ENCODE assay signal across 7 cellular contexts in genomic region chr17:46963571-46963970, GRCh38. TPM values are rescaled to one million over a fixed set of nuclear protein-coding genes. Genes with fewer than 3 reads are reported as not detected.
"Had no signal": no experiment of that assay in that cellular context is flagged by ENCODE, and none has a peak within 500 bp of the region (broad histone marks: within the 10 kb centered on the region; RNA-seq: fewer than 3 reads in every experiment).

No MANE protein-coding gene starts in this region.

- DNase-seq: GOT3 had no signal

- H3K4me1 ChIP-seq: HAP-1 had no signal

- H3K4me3 Mint-ChIP-seq: HFFc6, IgD-negative memory B cell had no signal

- H3K36me3 ChIP-seq: HAP-1 had no signal

- H3K27ac ChIP-seq: HL-60 had no signal

- H3K9me3 ChIP-seq: HAP-1 had no signal

- H3K27ac Mint-ChIP-seq: HFFc6, IgD-negative memory B cell had no signal

- H3K9me3 Mint-ChIP-seq: HFFc6 had no signal

- H3K4me3 ChIP-seq: HAP-1 had no signal

RNA-seq across cellular contexts. Expression of gene RPRML, which starts 15.5 kb away (rescaled TPM):
- total RNA-seq: HepG2, HFFc6, HT1080 had no signal
- polyA plus RNA-seq: HepG2 had no signal
